ENCODE assay signal across 8 cellular contexts in the genomic region with DNA sequence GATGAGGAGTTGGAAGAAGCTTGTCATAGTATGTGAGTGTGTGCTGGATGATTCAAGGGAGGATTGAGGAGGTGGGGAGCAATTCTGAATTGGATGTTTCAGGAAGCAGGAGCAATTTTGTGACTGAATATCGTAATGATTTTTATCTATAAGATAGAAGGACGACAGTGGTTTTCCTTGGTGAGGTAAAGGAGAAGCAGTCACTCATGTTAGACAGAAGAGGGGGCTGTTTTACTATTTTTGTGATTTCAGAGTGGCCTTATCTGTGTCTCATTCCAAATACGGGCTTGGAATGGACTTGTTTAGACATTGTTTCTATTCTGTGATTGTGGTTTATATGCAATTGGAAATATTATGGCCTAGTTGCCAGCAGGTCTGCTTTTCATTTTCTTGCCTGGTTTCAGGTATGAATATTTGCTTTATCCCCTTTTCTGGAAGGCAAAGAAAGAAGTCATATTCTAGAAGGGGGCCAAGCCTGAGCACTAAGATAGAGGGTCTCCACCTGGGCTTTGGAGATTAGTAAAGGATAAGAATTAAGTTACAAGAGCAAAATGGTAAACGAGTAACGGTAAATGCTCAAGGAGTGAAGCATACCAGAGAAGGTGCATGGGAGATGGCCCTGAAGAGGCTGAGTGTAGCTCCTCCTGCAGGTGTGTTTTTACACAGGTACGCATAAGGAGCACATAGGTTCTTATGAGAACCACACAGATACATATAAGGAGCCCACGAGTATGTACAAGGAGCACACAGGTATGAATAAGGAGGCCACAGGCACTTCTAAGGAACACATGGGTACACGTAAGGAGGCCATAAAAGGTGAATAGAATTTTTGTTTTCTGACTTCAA.
DNase-seq lines count a peak whose midpoint lies in the region; ATAC-seq, FAIRE-seq and TF ChIP-seq lines count a peak whose summit lies in the region.

No MANE protein-coding gene starts in this region.

- intact Hi-C loops in heart right ventricle (cut with DNase I) (no loop called here), left ventricle myocardium superior (cut with micrococcal nuclease) (no loop called here), posterior cingulate gyrus (cut with DNase I) (no loop called here)

- TF ChIP-seq CTCF in heart right ventricle (IDR thresholded peaks at IDR 0.05) (peak in 8 of 9 donors; percentile 10 to 57 (median 46)), keratinocyte (optimal IDR thresholded peaks at IDR 0.05 in 1 of 3, IDR thresholded peaks at IDR 0.05 in 1 of 3, conservative IDR thresholded peaks at IDR 0.05 in 1 of 3; ENCODE audit: extremely low read depth in 1 of 3, insufficient read depth in 2 of 3, low read length in 3 of 3) (peak; percentile 30 to 58 (median 41))

- dilution Hi-C loops in keratinocyte (cut with MboI; ENCODE audit: extremely low pct_ligation_motif_present, low sequenced_read_pairs) = no loop called here

- H3K9me3 ChIP-seq in heart right ventricle = peaks cover 0 to 16% (median 0%) of the 10 kb centered on the region in 11 donors
- no peaks in the 10 kb centered on the region for H3K9me3 ChIP-seq in keratinocyte (ENCODE audit: control insufficient read depth, low read depth, low read length)

- no peaks in the 10 kb centered on the region for H3K9me1 ChIP-seq in keratinocyte (ENCODE audit: control insufficient read depth, extremely low read depth, insufficient read depth, low read length)

- 50 to 54% methylated on average over 8 of the region's 8 CpGs for WGBS in heart right ventricle, 2 donors

- ATAC-seq in heart right ventricle (peak in 1 of 8 donors; percentile 55), left ventricle myocardium superior (no peak), GM21723 (IDR thresholded peaks at IDR 0.05; ENCODE audit: unreplicated experiment) (no peak), GM19397 (IDR thresholded peaks at IDR 0.05; ENCODE audit: unreplicated experiment) (no peak)

- no peaks in the 10 kb centered on the region for H3K79me2 ChIP-seq in keratinocyte (ENCODE audit: control insufficient read depth, insufficient read depth, low read length)

- H3K36me3 ChIP-seq in heart right ventricle (no peaks in the 10 kb centered on the region), keratinocyte (ENCODE audit: control insufficient read depth in 2 of 2, extremely low read depth in 1 of 2, insufficient read depth in 2 of 2, low read length in 2 of 2) (no peaks in the 10 kb centered on the region)

- no peaks in the 10 kb centered on the region for H3K4me1 ChIP-seq in heart right ventricle
- H3K4me1 ChIP-seq in keratinocyte (ENCODE audit: control insufficient read depth, extremely low read depth, insufficient read depth, low read length) = peaks cover 6% of the 10 kb centered on the region

- FAIRE-seq in TTC549 (lab: Jason Lieb, UNC) = peak; percentile 78
- peak; percentile 71 for FAIRE-seq in keratinocyte (lab: Jason Lieb, UNC)

- H4K20me1 ChIP-seq in keratinocyte (ENCODE audit: control insufficient read depth, extremely low read depth, insufficient read depth, low read length) = no peaks in the 10 kb centered on the region

- H3K4me3 ChIP-seq in heart right ventricle = no peak overlapping the region
- H3K4me3 ChIP-seq in keratinocyte (ENCODE audit: control insufficient read depth in 2 of 3, extremely low read depth in 1 of 3, insufficient read depth in 2 of 3, low read depth in 1 of 3, low read length in 3 of 3) = no peak overlapping the region

- H3K9ac ChIP-seq in keratinocyte (ENCODE audit: control insufficient read depth, extremely low read depth, insufficient read depth, low read length) = no peak overlapping the region

- H3K27me3 ChIP-seq in heart right ventricle (no peaks in the 10 kb centered on the region), keratinocyte (ENCODE audit: control insufficient read depth, extremely low read depth, insufficient read depth, low read length) (no peaks in the 10 kb centered on the region)

- DNase-seq in heart right ventricle (no peak), left ventricle myocardium superior (no peak), NCI-H1694 treated with DMSO at 0.1 percent for 48 hours (lab: John Stamatoyannopoulos, UW) (peak; percentile 77), keratinocyte (ENCODE audit: low read depth, low spot score) (no peak), posterior cingulate gyrus (no peak)

- no peak overlapping the region for H2AFZ ChIP-seq in keratinocyte (ENCODE audit: control insufficient read depth, low read length)

- no peak overlapping the region for H3K4me2 ChIP-seq in keratinocyte (ENCODE audit: control insufficient read depth, extremely low read depth, insufficient read depth, low read depth, low read length)

- H3K27ac ChIP-seq in heart right ventricle (no peak overlapping the region), keratinocyte (ENCODE audit: control insufficient read depth, insufficient read depth, low read length) (no peak overlapping the region)
